ENCODE assay signal across 11 cellular contexts in the genomic region with DNA sequence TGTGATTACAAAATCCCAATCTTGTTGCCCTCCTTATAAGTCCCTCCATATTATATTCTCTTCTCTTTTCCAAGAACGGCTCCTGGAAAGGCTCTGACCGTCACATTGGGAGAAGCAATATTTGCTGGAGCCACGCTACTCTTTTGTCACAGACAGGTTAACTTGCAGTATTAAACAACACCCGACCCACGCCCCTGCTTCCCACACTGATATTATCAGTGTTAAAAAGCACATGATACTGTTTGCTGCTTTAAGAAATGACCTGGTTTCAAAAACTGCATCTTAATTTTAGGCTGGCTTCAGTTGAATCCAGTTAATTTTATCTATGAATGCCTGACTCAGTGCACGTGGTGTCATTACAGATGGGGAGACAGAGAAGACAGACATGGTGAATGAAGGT. TPM values are rescaled to one million over a fixed set of nuclear protein-coding genes. Genes with fewer than 3 reads are reported as not detected.
A peak's percentile ranks its signal among the peaks of the same experiment; 100 is the strongest.
DNase-seq lines count a peak whose midpoint lies in the region; ATAC-seq, FAIRE-seq and TF ChIP-seq lines count a peak whose summit lies in the region.
"Had no signal": no experiment of that assay in that cellular context is flagged by ENCODE, and none has a peak within 500 bp of the region (broad histone marks: within the 10 kb centered on the region; RNA-seq: fewer than 3 reads in every experiment).

No MANE protein-coding gene starts in this region.

- FAIRE-seq in kidney (lab: Jason Lieb, UNC), result no peak
- FAIRE-seq: keratinocyte had no signal

- peaks cover 63% of the 10 kb centered on the region for H3K4me1 Mint-ChIP-seq in activated CD8-positive, alpha-beta T cell treated with anti-CD3 and anti-CD28 coated beads for 36 hours (ENCODE audit: low read depth)
- peaks cover 60% of the 10 kb centered on the region for H3K4me1 Mint-ChIP-seq in memory B cell

- H3K9me3 Mint-ChIP-seq in activated CD8-positive, alpha-beta T cell treated with anti-CD3 and anti-CD28 coated beads for 36 hours, result no peaks in the 10 kb centered on the region
- no peaks in the 10 kb centered on the region for H3K9me3 Mint-ChIP-seq in memory B cell

- peaks cover 39% of the 10 kb centered on the region for H3K36me3 Mint-ChIP-seq in activated CD8-positive, alpha-beta T cell treated with anti-CD3 and anti-CD28 coated beads for 36 hours (ENCODE audit: low read depth)
- peaks cover 34% of the 10 kb centered on the region for H3K36me3 Mint-ChIP-seq in memory B cell

- H3K9ac ChIP-seq in kidney (ENCODE audit: low read length in 2 of 2), result no peak overlapping the region

- H3K4me1 ChIP-seq in left ventricle myocardium inferior (peaks cover 77% of the 10 kb centered on the region), right atrium auricular region (peaks cover 0 to 31% of the 10 kb centered on the region in 2 donors), upper lobe of right lung (peaks cover 39% of the 10 kb centered on the region), kidney (ENCODE audit: control insufficient read depth in 1 of 2, insufficient read depth in 1 of 2, low read depth in 1 of 2, low read length in 2 of 2) (peaks cover 5 to 6% of the 10 kb centered on the region in 2 donors)

- DNase-seq in left ventricle myocardium inferior, result no peak
- no peak for DNase-seq in right atrium auricular region (ENCODE audit: low spot score)
- DNase-seq in activated CD8-positive, alpha-beta T cell treated with anti-CD3 and anti-CD28 coated beads for 36 hours, result peak; percentile 42
- DNase-seq in memory B cell (ENCODE audit: low spot score in 2 of 2), result no peak
- no peak for DNase-seq in upper lobe of right lung
- DNase-seq in NOMO-1 treated with dmso at 0.1 percent for 144 hours (lab: John Stamatoyannopoulos, UW; ENCODE audit: unreplicated experiment), result no peak
- DNase-seq in kidney, result no peak
- DNase-seq: NCI-H187 treated with DMSO at 0.1 percent for 48 hours; stimulated activated CD4-positive, alpha-beta T cell treated with anti-CD3 and anti-CD28 coated beads, Interleukin-4, amount 100 ng/mL, for 4 hours had no signal

- H3K27ac ChIP-seq in left ventricle myocardium inferior (replicated peaks), result peak overlapping the region; percentile 95
- H3K27ac ChIP-seq in right atrium auricular region, result peak overlapping the region in 1 of 2 donors; percentile 3
- H3K27ac ChIP-seq in upper lobe of right lung, result peak overlapping the region; percentile 94
- peak overlapping the region in 1 of 2 donors; percentile 1 for H3K27ac ChIP-seq in kidney (ENCODE audit: low read depth in 2 of 2, low read length in 2 of 2)

- H3K4me3 Mint-ChIP-seq in activated CD8-positive, alpha-beta T cell treated with anti-CD3 and anti-CD28 coated beads for 36 hours, result peak overlapping the region; percentile 92
- peak overlapping the region; percentile 97 for H3K4me3 Mint-ChIP-seq in memory B cell

- peak overlapping the region; percentile 97 for H3K27ac Mint-ChIP-seq in activated CD8-positive, alpha-beta T cell treated with anti-CD3 and anti-CD28 coated beads for 36 hours
- peak overlapping the region; percentile 29 for H3K27ac Mint-ChIP-seq in memory B cell

- H3K27me3 ChIP-seq in left ventricle myocardium inferior (ENCODE audit: low read depth) (peaks cover 38% of the 10 kb centered on the region), right atrium auricular region (no peaks in the 10 kb centered on the region), upper lobe of right lung (no peaks in the 10 kb centered on the region)

- POLR2A ChIA-PET in activated CD8-positive, alpha-beta T cell treated with anti-CD3 and anti-CD28 coated beads for 36 hours (lab: Charles Lee), result interaction anchor here (1.1 to 1.9 kb wide), 2 partner anchors 17 to 29 kb away, joined by 3 to 7 read pairs; no protein-coding TSS in a partner anchor

- no peak for TF ChIP-seq CTCF in left ventricle myocardium inferior (IDR thresholded peaks at IDR 0.05; ENCODE audit: borderline replicate concordance)
- TF ChIP-seq CTCF in right atrium auricular region (IDR thresholded peaks at IDR 0.05), result no peak
- no peak for TF ChIP-seq CTCF in activated CD8-positive, alpha-beta T cell treated with anti-CD3 and anti-CD28 coated beads for 36 hours (IDR thresholded peaks at IDR 0.05)
- TF ChIP-seq CTCF in upper lobe of right lung (IDR thresholded peaks at IDR 0.05), result no peak
- TF ChIP-seq CTCF in kidney (IDR thresholded peaks at IDR 0.05; ENCODE audit: borderline replicate concordance, extremely low read depth, insufficient read depth), result no peak

- intact Hi-C loops in left ventricle myocardium inferior (cut with micrococcal nuclease), result no loop called here
- intact Hi-C loops in activated CD8-positive, alpha-beta T cell treated with anti-CD3 and anti-CD28 coated beads for 36 hours (cut with micrococcal nuclease), result loop anchor here (5.0 kb wide), 2 partner anchors 35 to 60 kb away; no protein-coding TSS in a partner anchor
- intact Hi-C loops in upper lobe of right lung (cut with DNase I), result no loop called here
- intact Hi-C loops in kidney (cut with DNase I), result no loop called here

- H3K27me3 Mint-ChIP-seq in activated CD8-positive, alpha-beta T cell treated with anti-CD3 and anti-CD28 coated beads for 36 hours, result peaks cover under 1% of the 10 kb centered on the region
- H3K27me3 Mint-ChIP-seq in memory B cell, result no peaks in the 10 kb centered on the region

- ATAC-seq in activated CD8-positive, alpha-beta T cell treated with anti-CD3 and anti-CD28 coated beads for 36 hours, result no peak
- ATAC-seq in memory B cell (ENCODE audit: low read depth) (no peak), upper lobe of right lung (no peak), HG03354 (IDR thresholded peaks at IDR 0.05; ENCODE audit: poor library complexity, severe bottlenecking, unreplicated experiment) (no peak)

- no peaks in the 10 kb centered on the region for H3K9me3 ChIP-seq in left ventricle myocardium inferior (replicated peaks)
- no peaks in the 10 kb centered on the region for H3K9me3 ChIP-seq in right atrium auricular region
- no peaks in the 10 kb centered on the region for H3K9me3 ChIP-seq in upper lobe of right lung
- no peaks in the 10 kb centered on the region for H3K9me3 ChIP-seq in kidney (ENCODE audit: control insufficient read depth in 1 of 2, low read length in 2 of 2)

- CTCF ChIA-PET in activated CD8-positive, alpha-beta T cell treated with anti-CD3 and anti-CD28 coated beads for 36 hours (lab: Charles Lee), result interaction anchor here (0.8 to 1.5 kb wide), 4 partner anchors 11 to 61 kb away, joined by 3 to 4 read pairs (median 3); no protein-coding TSS in a partner anchor

- H3K4me3 ChIP-seq in left ventricle myocardium inferior (peak overlapping the region; percentile 84), right atrium auricular region (peak overlapping the region in 1 of 2 donors; percentile 68), upper lobe of right lung (peak overlapping the region; percentile 62), kidney (ENCODE audit: low read length in 2 of 2) (no peak overlapping the region)

- H3K36me3 ChIP-seq in left ventricle myocardium inferior (no peaks in the 10 kb centered on the region), right atrium auricular region (no peaks in the 10 kb centered on the region), upper lobe of right lung (no peaks in the 10 kb centered on the region), kidney (ENCODE audit: control insufficient read depth in 1 of 2, insufficient read depth in 2 of 2, low read length in 2 of 2) (no peaks in the 10 kb centered on the region)

RNA-seq across cellular contexts. Expression of a gene that starts 3.1 kb away (rescaled TPM):
- 16.4 TPM for total RNA-seq in left ventricle myocardium inferior
- 10 to 100 TPM; 12.3 to 25.2 TPM for total RNA-seq in right atrium auricular region
- 10 to 100 TPM; 43.8 to 47.8 TPM for total RNA-seq in activated CD8-positive, alpha-beta T cell treated with anti-CD3 and anti-CD28 coated beads for 36 hours
- total RNA-seq in upper lobe of right lung, result 69.7 TPM
- 28.2 TPM for total RNA-seq in kidney
- polyA plus RNA-seq in kidney (ENCODE audit: insufficient read depth, low read depth, low replicate concordance), result 5.7 TPM

Comparison
In these comparisons a context has a peak if more than half of its experiments do, and no peak if none do; other contexts are left out.
1. H3K4me3 ChIP-seq: peak in left ventricle myocardium inferior (single experiment) and upper lobe of right lung (single experiment); none in kidney (0 of 2).